ENCODE assay signal across 28 cellular contexts in the genomic region with DNA sequence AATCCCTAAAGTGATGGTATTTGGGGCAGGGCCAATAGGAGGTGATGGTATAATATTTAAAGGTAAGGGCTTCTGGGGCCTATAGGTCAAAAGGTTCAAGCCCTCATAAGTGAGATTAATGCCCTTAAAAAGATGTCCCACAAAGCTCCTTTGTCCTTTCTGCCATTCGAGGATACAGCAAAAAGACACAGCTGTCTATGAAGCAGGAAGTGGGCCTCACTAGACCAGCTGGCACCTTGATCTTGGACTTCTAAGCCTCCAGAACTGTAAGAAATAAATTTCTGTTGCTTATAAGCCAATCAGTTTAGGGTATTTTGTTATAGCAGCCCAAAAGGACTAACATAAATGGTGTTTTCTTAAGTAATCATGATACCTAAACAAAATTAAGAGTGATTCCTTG. TPM values are rescaled to one million over a fixed set of nuclear protein-coding genes. Genes with fewer than 3 reads are reported as not detected.
"Had no signal": no experiment of that assay in that cellular context is flagged by ENCODE, and none has a peak within 500 bp of the region (broad histone marks: within the 10 kb centered on the region; RNA-seq: fewer than 3 reads in every experiment).

No MANE protein-coding gene starts in this region.

- DNase-seq: islet precursor cell; left ventricle myocardium inferior; mesendoderm; naive thymus-derived CD4-positive, alpha-beta T cell; ovary; right lobe of liver; stimulated activated CD4-positive, alpha-beta T cell treated with anti-CD3 and anti-CD28 coated beads, Interleukin-12 subunit alpha, Interleukin-12 subunit beta, amount 100 ng/mL, for 4 hours; stimulated activated CD4-positive, alpha-beta T cell treated with anti-CD3 and anti-CD28 coated beads, Interleukin-15, amount 100 ng/mL, for 24 hours; stimulated activated CD4-positive, alpha-beta T cell treated with anti-CD3 and anti-CD28 coated beads, Interleukin-2, amount 100 ng/mL, for 24 hours; stimulated activated CD4-positive, alpha-beta T cell treated with anti-CD3 and anti-CD28 coated beads, Interleukin-4, amount 100 ng/mL, for 1 hour; stimulated activated naive B cell treated with anti-CD40 and anti-IgM and Interleukin-4, amounts not matched to agents 10 μg/mL and 1 μg/mL and 100 μg/mL, for 72 hours; stimulated activated naive CD8-positive, alpha-beta T cell treated with anti-CD3 and anti-CD28 coated beads, Interleukin-15, Interleukin-2, amounts not matched to agents 100 U/mL and 50 U/mL, for 24 hours; stomach; testis; thyroid gland; transverse colon; upper lobe of left lung had no signal

- H3K9me3 ChIP-seq: left ventricle myocardium inferior, ovary, right atrium auricular region, right lobe of liver, stomach, testis, thyroid gland, transverse colon, upper lobe of left lung, vagina had no signal

- H3K36me3 ChIP-seq: ovary had no signal

- H3K27ac ChIP-seq: left ventricle myocardium inferior, ovary, right atrium auricular region, right lobe of liver, skin epidermis, stomach, testis, thyroid gland, transverse colon, upper lobe of left lung, vagina had no signal

- ATAC-seq: naive thymus-derived CD4-positive, alpha-beta T cell; natural killer cell treated with Interleukin-12 subunit alpha and Interleukin-12 subunit beta and Interleukin-15 and Interleukin-18, amount 100 ng/mL, for 72 hours; right lobe of liver; stimulated activated naive B cell treated with anti-CD40 and anti-IgM and Interleukin-4, amounts not matched to agents 10 μg/mL and 1 μg/mL and 100 μg/mL, for 72 hours; stimulated activated naive CD8-positive, alpha-beta T cell treated with anti-CD3 and anti-CD28 coated beads, Interleukin-15, Interleukin-2, amounts not matched to agents 100 U/mL and 50 U/mL, for 24 hours had no signal

- H3K4me3 ChIP-seq: left ventricle myocardium inferior, lung, ovary, right atrium auricular region, right lobe of liver, skin epidermis, stomach, testis, thyroid gland, transverse colon, upper lobe of left lung, vagina had no signal

- H3K9me3 Mint-ChIP-seq: mesothelial cell of epicardium; naive thymus-derived CD4-positive, alpha-beta T cell; natural killer cell treated with Interleukin-12 subunit alpha and Interleukin-12 subunit beta and Interleukin-15 and Interleukin-18, amount 100 ng/mL, for 72 hours; stimulated activated naive B cell treated with anti-CD40 and anti-IgM and Interleukin-4, amounts not matched to agents 10 μg/mL and 1 μg/mL and 100 μg/mL, for 72 hours had no signal

- H3K4me1 ChIP-seq: left ventricle myocardium inferior, right atrium auricular region, right lobe of liver, stomach, testis, thyroid gland, upper lobe of left lung, vagina had no signal

- H3K27ac Mint-ChIP-seq: mesothelial cell of epicardium; naive thymus-derived CD4-positive, alpha-beta T cell; natural killer cell treated with Interleukin-12 subunit alpha and Interleukin-12 subunit beta and Interleukin-15 and Interleukin-18, amount 100 ng/mL, for 72 hours; progenitor cell of endocrine pancreas; stimulated activated naive B cell treated with anti-CD40 and anti-IgM and Interleukin-4, amounts not matched to agents 10 μg/mL and 1 μg/mL and 100 μg/mL, for 72 hours had no signal

- H3K27me3 ChIP-seq: ovary, right atrium auricular region, right lobe of liver, stomach, testis, thyroid gland, transverse colon, upper lobe of left lung, vagina had no signal

- H3K4me3 Mint-ChIP-seq: mesothelial cell of epicardium; naive thymus-derived CD4-positive, alpha-beta T cell; natural killer cell treated with Interleukin-12 subunit alpha and Interleukin-12 subunit beta and Interleukin-15 and Interleukin-18, amount 100 ng/mL, for 72 hours; stimulated activated naive B cell treated with anti-CD40 and anti-IgM and Interleukin-4, amounts not matched to agents 10 μg/mL and 1 μg/mL and 100 μg/mL, for 72 hours had no signal

- H3K4me1 Mint-ChIP-seq: mesothelial cell of epicardium had no signal

- H3K27me3 Mint-ChIP-seq: naive thymus-derived CD4-positive, alpha-beta T cell; natural killer cell treated with Interleukin-12 subunit alpha and Interleukin-12 subunit beta and Interleukin-15 and Interleukin-18, amount 100 ng/mL, for 72 hours; progenitor cell of endocrine pancreas; stimulated activated naive B cell treated with anti-CD40 and anti-IgM and Interleukin-4, amounts not matched to agents 10 μg/mL and 1 μg/mL and 100 μg/mL, for 72 hours had no signal

RNA-seq across cellular contexts. Expression of a gene that starts 27.2 kb away (rescaled TPM):
- total RNA-seq: left ventricle myocardium inferior, lung, mesothelial cell of epicardium, omental fat pad, ovary, renal cortical epithelial cell, right atrium auricular region, stomach, thyroid gland, transverse colon, upper lobe of left lung, vagina had no signal
- polyA plus RNA-seq: lung; naive thymus-derived CD4-positive, alpha-beta T cell; neural cell; urinary bladder had no signal
